ENCODE assay signal across 21 cellular contexts in genomic region chr6:1439349-1439748, GRCh38. TPM values are rescaled to one million over a fixed set of nuclear protein-coding genes. Genes with fewer than 3 reads are reported as not detected.
DNase-seq lines count a peak whose midpoint lies in the region; ATAC-seq, FAIRE-seq and TF ChIP-seq lines count a peak whose summit lies in the region.
"Had no signal": no experiment of that assay in that cellular context is flagged by ENCODE, and none has a peak within 500 bp of the region (broad histone marks: within the 10 kb centered on the region; RNA-seq: fewer than 3 reads in every experiment).

No MANE protein-coding gene starts in this region.

- no peak overlapping the region for H3K4me3 ChIP-seq in PC-3 (ENCODE audit: low read length)
- no peak overlapping the region for H3K4me3 ChIP-seq in H1 (ENCODE audit: extremely low read depth in 1 of 4, insufficient read depth in 2 of 4, low read depth in 3 of 4, low read length in 4 of 4)
- no peak overlapping the region for H3K4me3 ChIP-seq in fibroblast of the aortic adventitia (ENCODE audit: low read depth, low read length)
- no peak overlapping the region for H3K4me3 ChIP-seq in heart right ventricle
- H3K4me3 ChIP-seq: A549, GM23248 had no signal

- H3K4me2 ChIP-seq in PC-3 (ENCODE audit: low read length) (0 out of 2 replicates have a peak overlapping the region, but pooled peaks have one; percentile 24), H1 (ENCODE audit: insufficient read depth in 1 of 2, low read depth in 2 of 2, low read length in 2 of 2) (no peak overlapping the region)
- H3K4me2 ChIP-seq: A549 had no signal

- H3K9me3 Mint-ChIP-seq in stimulated activated effector memory CD8-positive, alpha-beta T cell treated with anti-CD3 and anti-CD28 coated beads, Interleukin-12 subunit alpha, Interleukin-12 subunit beta, amount 100 ng/mL, for 72 hours = no peaks in the 10 kb centered on the region
- H3K9me3 Mint-ChIP-seq: CD4-positive, alpha-beta T cell had no signal

- FAIRE-seq in H1 (lab: Jason Lieb, UNC) = no peak
- FAIRE-seq: A549, D721Med, G401.6, GM12892, GM18507, H54 had no signal

- no peak for TF ChIP-seq POLR2A in H1 (IDR thresholded peaks at IDR 0.05; ENCODE audit: control extremely low read depth in 1 of 2, low read depth in 2 of 2, low read length in 2 of 2)

- H4K20me1 ChIP-seq in PC-3 (ENCODE audit: low read length) (no peaks in the 10 kb centered on the region), H1 (replicated peaks in 1 of 2; ENCODE audit: control insufficient read depth in 1 of 2, insufficient read depth in 2 of 2, low read length in 2 of 2) (no peaks in the 10 kb centered on the region)

- H3K56ac ChIP-seq in H1 (replicated peaks; ENCODE audit: insufficient read length, low read depth, low read length) = no peak overlapping the region

- H3K9ac ChIP-seq in PC-3 (ENCODE audit: low read length) = no peak overlapping the region
- no peak overlapping the region for H3K9ac ChIP-seq in H1 (replicated peaks in 1 of 4; ENCODE audit: extremely low read depth in 1 of 4, low read depth in 3 of 4, low read length in 3 of 4)
- H3K9ac ChIP-seq: GM23248 had no signal

- TF ChIP-seq CTCF in PC-3 (conservative IDR thresholded peaks at IDR 0.05; ENCODE audit: low read depth, low read length) (no peak), H1 (IDR thresholded peaks at IDR 0.05; ENCODE audit: control extremely low read depth in 1 of 3, insufficient read depth in 1 of 3, low read depth in 1 of 3, low read length in 3 of 3) (no peak), fibroblast of the aortic adventitia (IDR thresholded peaks at IDR 0.05; ENCODE audit: insufficient read depth, low read length) (no peak), heart right ventricle (IDR thresholded peaks at IDR 0.05) (no peak)

- no peak overlapping the region for H2BK120ac ChIP-seq in H1 (replicated peaks; ENCODE audit: low read depth, low read length)

- 91% methylated on average over 10 of the region's 10 CpGs; no CpG with 5 or more reads in 1 of the 2 experiments for WGBS in H1 (ENCODE audit: extremely low coverage in 1 of 2, insufficient coverage in 1 of 2, insufficient read length in 1 of 2, insufficient replicate concordance in 2 of 2, low coverage in 1 of 2, low lambda C conversion rate in 2 of 2, missing lambda C conversion rate in 1 of 2), 2 experiments
- 51 to 65% methylated on average over 10 of the region's 10 CpGs for WGBS in heart right ventricle, 2 donors

- H2BK5ac ChIP-seq in H1 (ENCODE audit: low read depth, low read length) = no peak overlapping the region

- H3F3A ChIP-seq in PC-3 (ENCODE audit: low read length, unreplicated experiment) = no peaks in the 10 kb centered on the region

- no peak overlapping the region for H4K8ac ChIP-seq in H1 (ENCODE audit: extremely low read depth, insufficient read depth, low read length)

- H3K79me2 ChIP-seq in PC-3 (ENCODE audit: low read length) (no peaks in the 10 kb centered on the region), H1 (ENCODE audit: control insufficient read depth in 1 of 2, insufficient read depth in 2 of 2, low read length in 2 of 2) (no peaks in the 10 kb centered on the region)

- no peak overlapping the region for H4K5ac ChIP-seq in H1 (ENCODE audit: insufficient read length, low read depth, low read length)

- CTCF ChIA-PET in PC-3 (lab: Charles Lee) (no interaction called here), H1 (lab: Charles Lee; ENCODE audit: partially characterized antibody) (interaction anchor here (0.9 to 2.8 kb wide), 2 partner anchors 32 to 43 kb away, joined by 4 to 7 read pairs; no protein-coding TSS in a partner anchor)

- H3K23ac ChIP-seq in H1 (ENCODE audit: insufficient read length) = no peak overlapping the region

- H3K27me3 ChIP-seq in PC-3 (ENCODE audit: low read length) (peaks cover 23% of the 10 kb centered on the region), H1 (replicated peaks in 1 of 4; ENCODE audit: control insufficient read depth in 3 of 4, extremely low read depth in 1 of 4, insufficient read depth in 3 of 4, low read length in 3 of 4) (no peaks in the 10 kb centered on the region; a peak in 3 of 7 replicates), heart right ventricle (peaks cover 0 to 62% (median 55%) of the 10 kb centered on the region in 7 donors)

- no peak overlapping the region for H2AFZ ChIP-seq in PC-3 (ENCODE audit: low read length)
- H2AFZ ChIP-seq in H1 (ENCODE audit: low read length) = no peak overlapping the region
- H2AFZ ChIP-seq: GM23248 had no signal

- H2BK20ac ChIP-seq in H1 (ENCODE audit: low read length) = no peak overlapping the region

- no peak overlapping the region for H3K4me3 Mint-ChIP-seq in stimulated activated effector memory CD8-positive, alpha-beta T cell treated with anti-CD3 and anti-CD28 coated beads, Interleukin-12 subunit alpha, Interleukin-12 subunit beta, amount 100 ng/mL, for 72 hours
- H3K4me3 Mint-ChIP-seq: CD4-positive, alpha-beta T cell had no signal

- H3K79me1 ChIP-seq in H1 (ENCODE audit: low read depth, low read length) = no peaks in the 10 kb centered on the region

- H2BK12ac ChIP-seq in H1 (ENCODE audit: low read depth, low read length) = no peak overlapping the region

- H3K36me3 Mint-ChIP-seq in stimulated activated effector memory CD8-positive, alpha-beta T cell treated with anti-CD3 and anti-CD28 coated beads, Interleukin-12 subunit alpha, Interleukin-12 subunit beta, amount 100 ng/mL, for 72 hours = no peaks in the 10 kb centered on the region

- H3K4ac ChIP-seq in H1 (replicated peaks; ENCODE audit: insufficient read length, low read depth, low read length) = no peak overlapping the region

- ATAC-seq in PC-3 = no peak
- ATAC-seq in stimulated activated effector memory CD8-positive, alpha-beta T cell treated with anti-CD3 and anti-CD28 coated beads, Interleukin-12 subunit alpha, Interleukin-12 subunit beta, amount 100 ng/mL, for 72 hours = no peak
- ATAC-seq in heart right ventricle = no peak
- ATAC-seq: A549 had no signal

- TF ChIP-seq EP300 in H1 (IDR thresholded peaks at IDR 0.05; ENCODE audit: borderline replicate concordance in 1 of 2, low read depth in 2 of 2, low read length in 2 of 2) = no peak

- DNase-seq in PC-3 (no peak), H1 (ENCODE audit: low read depth in 1 of 2, low spot score in 2 of 2) (no peak), fibroblast of the aortic adventitia (ENCODE audit: low read depth) (peak; percentile 41), ureter (ENCODE audit: low spot score) (peak; percentile 23), NCI-H446 (lab: John Stamatoyannopoulos, UW) (no peak), heart right ventricle (no peak)
- DNase-seq in stimulated activated effector memory CD8-positive, alpha-beta T cell treated with anti-CD3 and anti-CD28 coated beads, Interleukin-12 subunit alpha, Interleukin-12 subunit beta, amount 100 ng/mL, for 72 hours (ENCODE audit: low spot score in 2 of 2) = no peak
- DNase-seq: AML-193; Caco-2; CD4-positive, alpha-beta T cell; GM23248; HCEC 1CT had no signal

- no TSS peak for BruUV-seq in PC-3 (replicated peaks; lab: Mats Ljungman, UMichigan)

- H3K18ac ChIP-seq in H1 (ENCODE audit: extremely low read depth, low read length) = no peak overlapping the region

- H2BK15ac ChIP-seq in H1 (ENCODE audit: low read length) = peak overlapping the region; percentile 95; the same call in 1 of the 2 replicates

- H3K36me3 ChIP-seq in PC-3 (ENCODE audit: low read depth, low read length) (no peaks in the 10 kb centered on the region), H1 (ENCODE audit: control insufficient read depth in 2 of 4, insufficient read depth in 4 of 4, low read length in 3 of 4) (no peaks in the 10 kb centered on the region), heart right ventricle (no peaks in the 10 kb centered on the region)

- no peak overlapping the region for H2AK5ac ChIP-seq in H1 (ENCODE audit: low read depth, low read length)

- H3K4me1 Mint-ChIP-seq in stimulated activated effector memory CD8-positive, alpha-beta T cell treated with anti-CD3 and anti-CD28 coated beads, Interleukin-12 subunit alpha, Interleukin-12 subunit beta, amount 100 ng/mL, for 72 hours = no peaks in the 10 kb centered on the region

- H3K4me1 ChIP-seq in PC-3 (ENCODE audit: insufficient read depth, low read length) (peaks cover 4% of the 10 kb centered on the region; the same call in 1 of the 2 replicates), H1 (replicated peaks in 1 of 4; ENCODE audit: control insufficient read depth in 3 of 4, insufficient read depth in 4 of 4, low read length in 3 of 4) (peaks cover 0 to 3% (median 1%) of the 10 kb centered on the region in 4 experiments; a peak in 3 of 7 replicates), heart right ventricle (no peaks in the 10 kb centered on the region)
- H3K4me1 ChIP-seq: Caco-2 had no signal

- no peaks in the 10 kb centered on the region for H3K9me2 ChIP-seq in PC-3 (replicated peaks; ENCODE audit: low read length)

- no peak for TF ChIP-seq RAD21 in H1 (IDR thresholded peaks at IDR 0.05 in 1 of 2, conservative IDR thresholded peaks at IDR 0.05 in 1 of 2; ENCODE audit: low read depth in 2 of 2, low read length in 2 of 2)

- no peak overlapping the region for H3K27ac Mint-ChIP-seq in stimulated activated effector memory CD8-positive, alpha-beta T cell treated with anti-CD3 and anti-CD28 coated beads, Interleukin-12 subunit alpha, Interleukin-12 subunit beta, amount 100 ng/mL, for 72 hours
- H3K27ac Mint-ChIP-seq: CD4-positive, alpha-beta T cell had no signal

- POLR2A ChIA-PET in PC-3 (lab: Charles Lee; ENCODE audit: unreplicated experiment) (interaction anchor here (0.6 kb wide), 2 partner anchors 42 to 186 kb away, joined by 3 to 4 read pairs; no protein-coding TSS in a partner anchor), H1 (lab: Charles Lee; ENCODE audit: partially characterized antibody) (no interaction called here)

- H3K23me2 ChIP-seq in H1 (ENCODE audit: low read depth, low read length) = no peaks in the 10 kb centered on the region

- H3K27ac ChIP-seq in PC-3 (ENCODE audit: low read length) = no peak overlapping the region
- H3K27ac ChIP-seq in H1 (ENCODE audit: low read depth, low read length) = no peak overlapping the region
- no peak overlapping the region for H3K27ac ChIP-seq in heart right ventricle
- H3K27ac ChIP-seq: 22Rv1, C4-2B, GM23248 had no signal

- no peak overlapping the region for H4K91ac ChIP-seq in H1 (replicated peaks; ENCODE audit: insufficient read length, low read length)

- intact Hi-C loops in PC-3 (cut with micrococcal nuclease) (no loop called here), heart right ventricle (cut with DNase I) (loop anchor here in 1 of 10 donors (5.0 kb wide), 1 partner anchor 717 kb away; no protein-coding TSS in a partner anchor)

- no peaks in the 10 kb centered on the region for H3K9me3 ChIP-seq in PC-3 (ENCODE audit: low read length)
- peaks cover 0 to 4% of the 10 kb centered on the region in 2 experiments; a peak in 1 of 4 replicates for H3K9me3 ChIP-seq in H1 (ENCODE audit: insufficient read depth in 2 of 2, low read depth in 1 of 2, low read length in 1 of 2)
- H3K9me3 ChIP-seq in heart right ventricle = no peaks in the 10 kb centered on the region
- H3K9me3 ChIP-seq: A549, Caco-2 had no signal

- H3K14ac ChIP-seq in H1 (ENCODE audit: insufficient read length) = no peak overlapping the region

RNA-seq across cellular contexts. Expression of gene FOXF2, which starts 50.0 kb away (rescaled TPM):
- total RNA-seq in PC-3 (2014; rRNA removed) = not detected in 2 replicates
- total RNA-seq in H1 (2021; fragmentation: NEBNext Ultra II Directional; extraction: Animal tissue kit (Norgen Biotek cat#: 25700)) = not detected in 2 replicates
- polyA plus RNA-seq in H1 (2011; rRNA removed) = 0.05 TPM in 2 replicates
- 0.08 TPM for polyA plus RNA-seq in H1 (2011; cell fraction: cytosol; rRNA removed)
- not detected for polyA plus RNA-seq in H1 (2011; cell fraction: nucleus; rRNA removed)
- not detected in 4 replicates for polyA plus RNA-seq in H1 (2012, experiment 1 of 2)
- polyA plus RNA-seq in H1 (2012, experiment 2 of 2) = not detected
- 0.06 TPM for polyA plus RNA-seq in H1 (2013, experiment 1 of 2)
- polyA plus RNA-seq in H1 (2013, experiment 2 of 2) = not detected
- not detected in 2 replicates for polyA minus RNA-seq in H1 (2011; rRNA and poly(A)+ RNA removed)
- polyA minus RNA-seq in H1 (2011; cell fraction: cytosol; rRNA and poly(A)+ RNA removed) = 0.81 TPM
- 0.30 TPM for polyA minus RNA-seq in H1 (2011; cell fraction: nucleus; rRNA and poly(A)+ RNA removed)
- 0.25 and 8.1 TPM in 2 replicates for total RNA-seq in fibroblast of the aortic adventitia (ENCODE audit: low replicate concordance)
- total RNA-seq in ureter = 3.4 TPM
- total RNA-seq in heart right ventricle = under 1 TPM in 7 of 10 donors, not detected in 3; 0.10 to 0.18 (median 0.14) TPM
- polyA plus RNA-seq in heart right ventricle = under 1 TPM; 0.15 to 0.16 TPM
- total RNA-seq: CD4-positive, alpha-beta T cell; HT-29 had no signal

Comparison
In these comparisons a context has a peak if more than half of its experiments do, and no peak if none do; other contexts are left out.
1. DNase-seq: peak in fibroblast of the aortic adventitia (single experiment) and ureter (single experiment); none in PC-3 (single experiment), H1 (0 of 2), stimulated activated effector memory CD8-positive, alpha-beta T cell treated with anti-CD3 and anti-CD28 coated beads, Interleukin-12 subunit alpha, Interleukin-12 subunit beta, amount 100 ng/mL, for 72 hours (0 of 2), NCI-H446 (0 of 2) and heart right ventricle (0 of 2).